9 cellular contexts compared by ENCODE assay signal in the genomic region with DNA sequence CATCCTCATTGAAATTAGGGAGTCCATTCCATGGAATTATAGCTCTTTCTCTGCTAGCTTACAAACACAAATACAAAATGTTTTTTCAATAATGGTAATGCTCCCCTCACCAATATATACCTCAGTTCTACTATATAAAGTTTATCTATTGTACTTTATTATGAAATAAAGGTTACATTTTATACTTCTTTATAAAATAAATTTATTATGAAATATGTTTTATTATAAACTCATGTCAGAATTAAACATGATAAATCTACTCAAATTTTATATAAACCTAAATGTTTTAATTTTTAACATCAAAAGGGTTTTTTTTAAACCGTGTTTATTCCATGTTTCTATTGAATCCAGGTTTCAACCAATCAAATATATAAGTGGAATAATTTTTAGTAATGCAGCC.
"Had no signal": no experiment of that assay in that cellular context is flagged by ENCODE, and none has a peak within 500 bp of the region (broad histone marks: within the 10 kb centered on the region; RNA-seq: fewer than 3 reads in every experiment).

No MANE protein-coding gene starts in this region.

- H3K27me3 Mint-ChIP-seq: IgD-negative memory B cell had no signal

- H3K4me2 ChIP-seq: GM23338 had no signal

- ATAC-seq: GM23338, HepG2 had no signal

- H3K4me3 ChIP-seq: GM23338 had no signal

- H3K36me3 Mint-ChIP-seq: IgD-negative memory B cell had no signal

- H3K27ac ChIP-seq: HL-60 had no signal

- H3K27ac Mint-ChIP-seq: GM23338, H9, HFFc6, IgD-negative memory B cell had no signal

- H3K9me3 Mint-ChIP-seq: GM23338, H9 had no signal

- DNase-seq: H9, HCEC 1CT, HFFc6 had no signal

- H3K4me1 Mint-ChIP-seq: IgD-negative memory B cell had no signal

- H3K4me3 Mint-ChIP-seq: GM23338, H9, HFFc6, IgD-negative memory B cell had no signal

- H2AFZ ChIP-seq: GM23338 had no signal

- FAIRE-seq: H1, H54, HepG2 had no signal
